9 cellular contexts compared by ENCODE assay signal in genomic region chr5:151523335-151523734, GRCh38.
A peak's percentile ranks its signal among the peaks of the same experiment; 100 is the strongest.
DNase-seq lines count a peak whose midpoint lies in the region; ATAC-seq, FAIRE-seq and TF ChIP-seq lines count a peak whose summit lies in the region.
"Had no signal": no experiment of that assay in that cellular context is flagged by ENCODE, and none has a peak within 500 bp of the region (broad histone marks: within the 10 kb centered on the region; RNA-seq: fewer than 3 reads in every experiment).

No MANE protein-coding gene starts in this region.

- POLR2A ChIA-PET in PC-9 (lab: Charles Lee; ENCODE audit: unreplicated experiment) = no interaction called here
- POLR2A ChIA-PET in GM12878 (lab: Charles Lee) = interaction anchor here (0.8 to 1.1 kb wide), 2 partner anchors 76 to 129 kb away, joined by 3 read pairs; partner anchors contain the start of gene SLC36A1
- POLR2A ChIA-PET in HepG2 (lab: Yijun Ruan, JAX) = no interaction called here

- BruUV-seq in PC-9 (replicated peaks; lab: Mats Ljungman, UMichigan) (no TSS peak), GM12878 (replicated peaks; lab: Mats Ljungman, UMichigan) (no TSS peak), HepG2 (replicated peaks; lab: Mats Ljungman, UMichigan) (no TSS peak)

- no peak overlapping the region for H3K9ac ChIP-seq in GM12878 (ENCODE audit: control insufficient read depth, insufficient read depth, low read length)
- no peak overlapping the region for H3K9ac ChIP-seq in HepG2 (ENCODE audit: insufficient read depth, low read depth, low read length)

- TF ChIP-seq POLR2A in GM12878 (IDR thresholded peaks at IDR 0.05; ENCODE audit: low read depth, low read length) = no peak
- TF ChIP-seq POLR2A in HepG2 (IDR thresholded peaks at IDR 0.05; ENCODE audit: insufficient read depth in 1 of 2, low read depth in 2 of 2, low read length in 2 of 2) = no peak

- H3K4me3 ChIP-seq in PC-9 (no peak overlapping the region), GM12878 (no peak overlapping the region), HepG2 (replicated peaks in 1 of 3; ENCODE audit: insufficient read depth in 1 of 3, low read depth in 2 of 3, low read length in 3 of 3) (no peak overlapping the region), upper lobe of right lung (no peak overlapping the region)

- H3K27me3 ChIP-seq in PC-9 (ENCODE audit: insufficient read depth, low read depth) (no peaks in the 10 kb centered on the region), GM12878 (replicated peaks in 1 of 2; ENCODE audit: control insufficient read depth in 2 of 2, insufficient read depth in 2 of 2, low read length in 1 of 2) (peaks cover 0 to 1% of the 10 kb centered on the region in 2 experiments; a peak in 2 of 4 replicates), HepG2 (ENCODE audit: control insufficient read depth in 1 of 2, insufficient read depth in 2 of 2, low read length in 2 of 2) (peaks cover 0 to 12% of the 10 kb centered on the region in 2 experiments; a peak in 3 of 5 replicates), upper lobe of right lung (no peaks in the 10 kb centered on the region)

- H3K27ac ChIP-seq in PC-9 (no peak overlapping the region), GM12878 (ENCODE audit: control insufficient read depth, insufficient read depth) (no peak overlapping the region), HepG2 (ENCODE audit: extremely low read length, insufficient read depth, low read length) (no peak overlapping the region), upper lobe of right lung (no peak overlapping the region)

- SMC1A ChIA-PET in GM12878 (lab: Charles Lee; ENCODE audit: uncharacterized antibody, unreplicated experiment) = interaction anchor here (0.6 to 6.6 kb wide), 29 partner anchors 9 to 358 kb away, joined by 3 to 69 read pairs (median 3); partner anchors contain the start of gene SLC36A1

- no peaks in the 10 kb centered on the region for H3K79me2 ChIP-seq in PC-9 (ENCODE audit: low read depth)
- no peaks in the 10 kb centered on the region for H3K79me2 ChIP-seq in GM12878 (ENCODE audit: control insufficient read depth, insufficient read depth, low read length)
- no peaks in the 10 kb centered on the region for H3K79me2 ChIP-seq in HepG2 (ENCODE audit: insufficient read depth, low read length)

- TF ChIP-seq RAD21 in GM12878 (IDR thresholded peaks at IDR 0.05; ENCODE audit: insufficient read depth, low read depth, low read length) = peak; percentile 77
- TF ChIP-seq RAD21 in HepG2 (CRISPR knock-in tag; IDR thresholded peaks at IDR 0.05) = peak; percentile 69

- no peak overlapping the region for H2AFZ ChIP-seq in PC-9
- H2AFZ ChIP-seq in GM12878 (ENCODE audit: control insufficient read depth, low read depth, low read length) = no peak overlapping the region
- no peak overlapping the region for H2AFZ ChIP-seq in HepG2 (ENCODE audit: low read length)

- intact Hi-C loops in PC-9 (cut with micrococcal nuclease; ENCODE audit: unreplicated experiment) (loop anchor here (1.0 to 2.0 kb wide), 3 partner anchors 76 to 723 kb away; partner anchors contain the start of gene SLC36A1), GM12878 (cut with micrococcal nuclease; ENCODE audit: unreplicated experiment) (loop anchor here (1.0 kb wide), 1 partner anchor 76 kb away; the partner anchor contains the start of gene SLC36A1), HepG2 (cut with micrococcal nuclease; ENCODE audit: unreplicated experiment) (loop anchor here (1.0 to 5.0 kb wide), 2 partner anchors 76 to 219 kb away; partner anchors contain the start of gene SLC36A1), upper lobe of right lung (cut with DNase I) (no loop called here)

- H3F3A ChIP-seq in PC-9 (ENCODE audit: insufficient read depth, low read depth) = no peaks in the 10 kb centered on the region

- no peaks in the 10 kb centered on the region for H3K9me3 ChIP-seq in PC-9 (ENCODE audit: insufficient read depth, low read depth)
- no peaks in the 10 kb centered on the region for H3K9me3 ChIP-seq in GM12878 (replicated peaks; ENCODE audit: control insufficient read depth, insufficient read depth, low read length)
- H3K9me3 ChIP-seq in HepG2 (ENCODE audit: low read length) = no peaks in the 10 kb centered on the region
- H3K9me3 ChIP-seq in upper lobe of right lung = no peaks in the 10 kb centered on the region

- TF ChIP-seq CTCF in PC-9 (conservative IDR thresholded peaks at IDR 0.05) = peak; percentile 76
- peak; percentile 64 to 71 (median 68); a peak in 5 of 6 replicates for TF ChIP-seq CTCF in GM12878 (IDR thresholded peaks at IDR 0.05 in 2 of 3, conservative IDR thresholded peaks at IDR 0.05 in 1 of 3; ENCODE audit: control insufficient read depth in 2 of 3, extremely low read depth in 1 of 3, insufficient read depth in 1 of 3, low read depth in 3 of 3, low read length in 3 of 3)
- TF ChIP-seq CTCF in HepG2 (CRISPR knock-in tag; IDR thresholded peaks at IDR 0.05) = peak; percentile 73
- TF ChIP-seq CTCF in upper lobe of right lung (IDR thresholded peaks at IDR 0.05) = peak; percentile 51

- FAIRE-seq in GM12878 (lab: Jason Lieb, UNC) (peak; percentile 54), HepG2 (lab: Jason Lieb, UNC) (peak; percentile 94)
- FAIRE-seq: G401.6 had no signal

- H3K4me2 ChIP-seq in PC-9 = no peak overlapping the region
- no peak overlapping the region for H3K4me2 ChIP-seq in GM12878 (ENCODE audit: control insufficient read depth, insufficient read depth)
- H3K4me2 ChIP-seq in HepG2 (ENCODE audit: low read depth, low read length) = no peak overlapping the region

- 0% methylated on average over 2 of the region's 2 CpGs for WGBS in GM12878 (ENCODE audit: insufficient coverage, insufficient replicate concordance, low lambda C conversion rate, missing lambda C conversion rate)
- 33% methylated on average over 1 of the region's 2 CpGs for WGBS in HepG2 (ENCODE audit: low lambda C conversion rate)

- peak; percentile 19 for DNase-seq in NCI-H345 (lab: John Stamatoyannopoulos, UW)
- DNase-seq in NCI-H345 treated with DMSO at 0.1 percent for 48 hours (lab: John Stamatoyannopoulos, UW; ENCODE audit: unreplicated experiment) = no peak
- DNase-seq in PC-9 = peak in 1 of 2 experiments; percentile 41
- no peak for DNase-seq in GM12878 (ENCODE audit: low read depth, low spot score)
- peak; percentile 60 for DNase-seq in HepG2 (ENCODE audit: low spot score)
- DNase-seq in upper lobe of right lung = no peak

- in situ Hi-C loops in GM12878 (cut with MboI) (no loop called here), HepG2 (cut with HindIII; ENCODE audit: extremely low pct_ligation_motif_present, low pct_unique_long_range_greater_than_20kb) (loop anchor here (10.0 kb wide), 2 partner anchors 131 to 221 kb away; no protein-coding TSS in a partner anchor)

- no peaks in the 10 kb centered on the region for H3K36me3 ChIP-seq in PC-9 (ENCODE audit: low read depth)
- H3K36me3 ChIP-seq in GM12878 (ENCODE audit: control insufficient read depth in 2 of 2, insufficient read depth in 2 of 2, low read length in 1 of 2) = no peaks in the 10 kb centered on the region
- no peaks in the 10 kb centered on the region for H3K36me3 ChIP-seq in HepG2 (replicated peaks in 1 of 2; ENCODE audit: control insufficient read depth in 1 of 2, insufficient read depth in 2 of 2, low read length in 2 of 2)
- no peaks in the 10 kb centered on the region for H3K36me3 ChIP-seq in upper lobe of right lung

- RAD21 ChIA-PET in GM12878 (lab: Charles Lee; ENCODE audit: unreplicated experiment) = interaction anchor here (0.6 to 3.5 kb wide), 18 partner anchors 14 to 248 kb away, joined by 3 to 29 read pairs (median 4); partner anchors contain the start of gene SLC36A1

- H4K20me1 ChIP-seq in PC-9 (ENCODE audit: insufficient read depth) = no peaks in the 10 kb centered on the region
- no peaks in the 10 kb centered on the region for H4K20me1 ChIP-seq in GM12878 (ENCODE audit: control insufficient read depth, insufficient read depth)
- no peaks in the 10 kb centered on the region for H4K20me1 ChIP-seq in HepG2 (ENCODE audit: insufficient read depth, low read length)

- TF ChIP-seq EP300 in GM12878 (IDR thresholded peaks at IDR 0.05; ENCODE audit: borderline replicate concordance in 1 of 2, control insufficient read depth in 1 of 2, low read depth in 2 of 2, low read length in 2 of 2) (no peak), HepG2 (IDR thresholded peaks at IDR 0.05; ENCODE audit: low read depth in 2 of 2, low read length in 2 of 2) (no peak), HepG2 (CRISPR knock-in tag; IDR thresholded peaks at IDR 0.05; ENCODE audit: borderline replicate concordance) (no peak)

- no peaks in the 10 kb centered on the region for H3K9me2 ChIP-seq in PC-9 (ENCODE audit: insufficient read depth)

- ATAC-seq in GM21367 (IDR thresholded peaks at IDR 0.05; ENCODE audit: unreplicated experiment) (peak; percentile 90), HG03520 (IDR thresholded peaks at IDR 0.05; ENCODE audit: unreplicated experiment) (peak; percentile 94), GM12878 (peak; percentile 97), HepG2 (peak; percentile 92), upper lobe of right lung (peak; percentile 71)

- CTCF ChIA-PET in PC-9 (lab: Charles Lee) = interaction anchor here (1.0 to 2.0 kb wide), 6 partner anchors 13 to 131 kb away, joined by 3 to 11 read pairs (median 4); partner anchors contain the start of gene SLC36A1
- CTCF ChIA-PET in GM12878 (lab: Yijun Ruan, JAX) = interaction anchor here (0.7 to 5.3 kb wide), 35 partner anchors 10 to 1091 kb away, joined by 3 to 88 read pairs (median 4); partner anchors contain the start of genes G3BP1 and SLC36A1
- CTCF ChIA-PET in HepG2 (lab: Yijun Ruan, JAX; ENCODE audit: low intra/inter-chr PET ratio, low total read pairs) = interaction anchor here (1.3 kb wide), 1 partner anchor 128 kb away, joined by 4 read pairs; no protein-coding TSS in a partner anchor

- H3K4me1 ChIP-seq in PC-9 (replicated peaks; ENCODE audit: insufficient read depth) (peaks cover 5% of the 10 kb centered on the region; the same call in 1 of the 2 replicates), GM12878 (ENCODE audit: control insufficient read depth, insufficient read depth, low read length) (no peaks in the 10 kb centered on the region), HepG2 (ENCODE audit: insufficient read depth, low read length) (no peaks in the 10 kb centered on the region), upper lobe of right lung (no peaks in the 10 kb centered on the region)

TF ChIP-seq in HepG2, 621 proteins besides CTCF, POLR2A, EP300 and RAD21 (continues in another document):
- TF ChIP-seq TEAD3 (CRISPR knock-in tag; optimal IDR thresholded peaks at IDR 0.05; ENCODE audit: borderline replicate concordance) (peak; percentile 18), STAG1 (CRISPR knock-in tag; IDR thresholded peaks at IDR 0.05) (peak; percentile 75), ZGPAT (CRISPR knock-in tag; IDR thresholded peaks at IDR 0.05) (no peak)

Comparison
In these comparisons a context has a peak if more than half of its experiments do, and no peak if none do; other contexts are left out.
1. DNase-seq: peak in NCI-H345 (single experiment) and HepG2 (single experiment); none in NCI-H345 treated with DMSO at 0.1 percent for 48 hours (single experiment), GM12878 (single experiment) and upper lobe of right lung (single experiment).
2. Peak in every context shown above with its lines, with median percentiles within 50 percentile points of each other: ATAC-seq and CTCF ChIP-seq.